1 cellular context compared by ENCODE assay signal in the genomic region with DNA sequence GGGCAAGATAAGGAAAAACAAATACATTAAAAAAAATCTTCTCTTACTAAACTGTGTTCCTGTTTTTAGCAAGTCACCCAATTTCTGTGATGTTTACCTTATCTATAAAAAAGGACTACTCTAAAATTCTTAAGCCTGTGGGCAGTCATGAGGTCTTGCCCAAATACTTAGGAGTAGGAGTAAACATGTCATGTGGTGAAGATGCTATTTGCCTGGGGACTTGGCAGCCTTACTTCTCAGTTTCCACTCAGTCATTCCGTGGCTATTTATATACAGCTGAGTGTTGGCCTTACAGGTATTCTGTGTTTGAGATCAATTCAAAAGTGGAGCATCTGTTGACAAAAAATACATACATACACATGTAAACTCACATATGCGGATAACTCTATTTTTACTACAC.
TF ChIP-seq lines count a peak whose summit lies in the region.

No MANE protein-coding gene starts in this region.

TF ChIP-seq in IMR-90, 13 proteins besides CTCF, POLR2A, EP300 and RAD21 (continued from another document):
- TF ChIP-seq RFX5 (IDR thresholded peaks at IDR 0.05; ENCODE audit: low read depth, low read length) (no peak), FOS (IDR thresholded peaks at IDR 0.05; ENCODE audit: low read depth, low read length) (no peak), RCOR1 (IDR thresholded peaks at IDR 0.05; ENCODE audit: insufficient replicate concordance, low read length) (no peak), MAFK (IDR thresholded peaks at IDR 0.05; ENCODE audit: low read depth, low read length) (no peak), BHLHE40 (IDR thresholded peaks at IDR 0.05; ENCODE audit: low read depth, low read length) (no peak)
- TF ChIP-seq, protein P1, sequence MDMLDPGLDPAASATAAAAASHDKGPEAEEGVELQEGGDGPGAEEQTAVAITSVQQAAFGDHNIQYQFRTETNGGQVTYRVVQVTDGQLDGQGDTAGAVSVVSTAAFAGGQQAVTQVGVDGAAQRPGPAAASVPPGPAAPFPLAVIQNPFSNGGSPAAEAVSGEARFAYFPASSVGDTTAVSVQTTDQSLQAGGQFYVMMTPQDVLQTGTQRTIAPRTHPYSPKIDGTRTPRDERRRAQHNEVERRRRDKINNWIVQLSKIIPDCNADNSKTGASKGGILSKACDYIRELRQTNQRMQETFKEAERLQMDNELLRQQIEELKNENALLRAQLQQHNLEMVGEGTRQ (IDR thresholded peaks at IDR 0.05; ENCODE audit: low read depth, low read length) = no peak
